1 cellular context compared by ENCODE assay signal in genomic region chr4:6546681-6547447, GRCh38.
A peak's percentile ranks its signal among the peaks of the same experiment; 100 is the strongest.
TF ChIP-seq lines count a peak whose summit lies in the region.

No MANE protein-coding gene starts in this region.

TF ChIP-seq in HepG2, 621 proteins besides CTCF, POLR2A, EP300 and RAD21 (continued from another document and continues in another):
- TF ChIP-seq THAP9 (CRISPR knock-in tag; IDR thresholded peaks at IDR 0.05; ENCODE audit: borderline replicate concordance) (peak; percentile 35; the same call in 1 of the 2 replicates), TAF1 (CRISPR knock-in tag; IDR thresholded peaks at IDR 0.05) (no peak), IRF9 (CRISPR knock-in tag; IDR thresholded peaks at IDR 0.05; ENCODE audit: borderline replicate concordance) (no peak), ZKSCAN5 (CRISPR knock-in tag; IDR thresholded peaks at IDR 0.05) (no peak), CC2D1A (CRISPR knock-in tag; IDR thresholded peaks at IDR 0.05) (no peak), STAT5B (CRISPR knock-in tag; IDR thresholded peaks at IDR 0.05) (0 out of 2 replicates have a peak, but pooled peaks have one; percentile 81), ARID2 (CRISPR knock-in tag; IDR thresholded peaks at IDR 0.05; ENCODE audit: borderline replicate concordance) (no peak), KLF12 (CRISPR knock-in tag; IDR thresholded peaks at IDR 0.05; ENCODE audit: borderline replicate concordance) (peak; percentile 80; the same call in 1 of the 2 replicates), THAP11 (CRISPR knock-in tag; IDR thresholded peaks at IDR 0.05) (peak; percentile 67), THYN1 (CRISPR knock-in tag; IDR thresholded peaks at IDR 0.05; ENCODE audit: borderline replicate concordance, low read depth) (no peak), NFE2L1 (CRISPR knock-in tag; IDR thresholded peaks at IDR 0.05; ENCODE audit: borderline replicate concordance) (no peak), SP1 (IDR thresholded peaks at IDR 0.05) (no peak), SP1 (CRISPR knock-in tag; IDR thresholded peaks at IDR 0.05) (no peak), NFYC (CRISPR knock-in tag; IDR thresholded peaks at IDR 0.05) (0 out of 2 replicates have a peak, but pooled peaks have one; percentile 23), PREB (CRISPR knock-in tag; IDR thresholded peaks at IDR 0.05) (0 out of 2 replicates have a peak, but pooled peaks have one; percentile 58), STAG1 (CRISPR knock-in tag; IDR thresholded peaks at IDR 0.05) (peak; percentile 68), MBNL3 (CRISPR knock-in tag; conservative IDR thresholded peaks at IDR 0.05) (no peak), ZNF33B (CRISPR knock-in tag; IDR thresholded peaks at IDR 0.05) (0 out of 2 replicates have a peak, but pooled peaks have one; percentile 68), E2F5 (CRISPR knock-in tag; conservative IDR thresholded peaks at IDR 0.05) (0 out of 2 replicates have a peak, but pooled peaks have one; percentile 31), ZNF563 (CRISPR knock-in tag; IDR thresholded peaks at IDR 0.05) (0 out of 2 replicates have a peak, but pooled peaks have one; percentile 55), KMT2A (CRISPR knock-in tag; IDR thresholded peaks at IDR 0.05) (no peak), JUND (CRISPR knock-in tag; IDR thresholded peaks at IDR 0.05) (no peak), ZNF75D (CRISPR knock-in tag; IDR thresholded peaks at IDR 0.05; ENCODE audit: borderline replicate concordance) (no peak), RORA (CRISPR knock-in tag; IDR thresholded peaks at IDR 0.05) (no peak), GZF1 (CRISPR knock-in tag; IDR thresholded peaks at IDR 0.05) (no peak), ZNF761 (CRISPR knock-in tag; conservative IDR thresholded peaks at IDR 0.05) (no peak), POGZ (CRISPR knock-in tag; IDR thresholded peaks at IDR 0.05) (no peak), YEATS2 (CRISPR knock-in tag; IDR thresholded peaks at IDR 0.05; ENCODE audit: borderline replicate concordance) (peak; percentile 63; the same call in 1 of the 2 replicates), NFRKB (IDR thresholded peaks at IDR 0.05) (no peak), ELF1 (CRISPR knock-in tag; IDR thresholded peaks at IDR 0.05) (no peak), MAF1 (CRISPR knock-in tag; IDR thresholded peaks at IDR 0.05; ENCODE audit: borderline replicate concordance) (peak; percentile 64; the same call in 1 of the 2 replicates), PAX8 (CRISPR knock-in tag; IDR thresholded peaks at IDR 0.05; ENCODE audit: borderline replicate concordance) (no peak), MXI1 (IDR thresholded peaks at IDR 0.05; ENCODE audit: borderline replicate concordance, low read depth, low read length) (peak; percentile 52; the same call in 1 of the 3 replicates), TOPORS (CRISPR knock-in tag; IDR thresholded peaks at IDR 0.05) (peak; percentile 50; the same call in 1 of the 2 replicates), SOX6 (IDR thresholded peaks at IDR 0.05) (no peak), SOX6 (CRISPR knock-in tag; IDR thresholded peaks at IDR 0.05) (peak; percentile 38), CSRNP1 (CRISPR knock-in tag; IDR thresholded peaks at IDR 0.05) (no peak), MEIS2 (CRISPR knock-in tag; IDR thresholded peaks at IDR 0.05) (peak; percentile 90)
- TF ChIP-seq, protein P1, sequence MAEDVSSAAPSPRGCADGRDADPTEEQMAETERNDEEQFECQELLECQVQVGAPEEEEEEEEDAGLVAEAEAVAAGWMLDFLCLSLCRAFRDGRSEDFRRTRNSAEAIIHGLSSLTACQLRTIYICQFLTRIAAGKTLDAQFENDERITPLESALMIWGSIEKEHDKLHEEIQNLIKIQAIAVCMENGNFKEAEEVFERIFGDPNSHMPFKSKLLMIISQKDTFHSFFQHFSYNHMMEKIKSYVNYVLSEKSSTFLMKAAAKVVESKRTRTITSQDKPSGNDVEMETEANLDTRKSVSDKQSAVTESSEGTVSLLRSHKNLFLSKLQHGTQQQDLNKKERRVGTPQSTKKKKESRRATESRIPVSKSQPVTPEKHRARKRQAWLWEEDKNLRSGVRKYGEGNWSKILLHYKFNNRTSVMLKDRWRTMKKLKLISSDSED (CRISPR knock-in tag; IDR thresholded peaks at IDR 0.05), result no peak
- TF ChIP-seq, protein P2, sequence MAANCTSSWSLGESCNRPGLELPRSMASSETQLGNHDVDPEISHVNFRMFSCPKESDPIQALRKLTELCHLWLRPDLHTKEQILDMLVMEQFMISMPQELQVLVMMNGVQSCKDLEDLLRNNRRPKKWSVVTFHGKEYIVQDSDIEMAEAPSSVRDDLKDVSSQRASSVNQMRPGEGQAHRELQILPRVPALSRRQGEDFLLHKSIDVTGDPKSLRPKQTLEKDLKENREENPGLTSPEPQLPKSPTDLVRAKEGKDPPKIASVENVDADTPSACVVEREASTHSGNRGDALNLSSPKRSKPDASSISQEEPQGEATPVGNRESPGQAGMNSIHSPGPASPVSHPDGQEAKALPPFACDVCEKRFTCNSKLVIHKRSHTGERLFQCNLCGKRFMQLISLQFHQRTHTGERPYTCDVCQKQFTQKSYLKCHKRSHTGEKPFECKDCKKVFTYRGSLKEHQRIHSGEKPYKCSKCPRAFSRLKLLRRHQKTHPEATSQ (CRISPR knock-in tag; IDR thresholded peaks at IDR 0.05; ENCODE audit: borderline replicate concordance), result peak; percentile 59; the same call in 1 of the 2 replicates
- TF ChIP-seq, protein P3, sequence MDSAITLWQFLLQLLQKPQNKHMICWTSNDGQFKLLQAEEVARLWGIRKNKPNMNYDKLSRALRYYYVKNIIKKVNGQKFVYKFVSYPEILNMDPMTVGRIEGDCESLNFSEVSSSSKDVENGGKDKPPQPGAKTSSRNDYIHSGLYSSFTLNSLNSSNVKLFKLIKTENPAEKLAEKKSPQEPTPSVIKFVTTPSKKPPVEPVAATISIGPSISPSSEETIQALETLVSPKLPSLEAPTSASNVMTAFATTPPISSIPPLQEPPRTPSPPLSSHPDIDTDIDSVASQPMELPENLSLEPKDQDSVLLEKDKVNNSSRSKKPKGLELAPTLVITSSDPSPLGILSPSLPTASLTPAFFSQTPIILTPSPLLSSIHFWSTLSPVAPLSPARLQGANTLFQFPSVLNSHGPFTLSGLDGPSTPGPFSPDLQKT (CRISPR knock-in tag; IDR thresholded peaks at IDR 0.05; ENCODE audit: borderline replicate concordance), result no peak
- TF ChIP-seq, protein P4, sequence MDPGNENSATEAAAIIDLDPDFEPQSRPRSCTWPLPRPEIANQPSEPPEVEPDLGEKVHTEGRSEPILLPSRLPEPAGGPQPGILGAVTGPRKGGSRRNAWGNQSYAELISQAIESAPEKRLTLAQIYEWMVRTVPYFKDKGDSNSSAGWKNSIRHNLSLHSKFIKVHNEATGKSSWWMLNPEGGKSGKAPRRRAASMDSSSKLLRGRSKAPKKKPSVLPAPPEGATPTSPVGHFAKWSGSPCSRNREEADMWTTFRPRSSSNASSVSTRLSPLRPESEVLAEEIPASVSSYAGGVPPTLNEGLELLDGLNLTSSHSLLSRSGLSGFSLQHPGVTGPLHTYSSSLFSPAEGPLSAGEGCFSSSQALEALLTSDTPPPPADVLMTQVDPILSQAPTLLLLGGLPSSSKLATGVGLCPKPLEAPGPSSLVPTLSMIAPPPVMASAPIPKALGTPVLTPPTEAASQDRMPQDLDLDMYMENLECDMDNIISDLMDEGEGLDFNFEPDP (CRISPR knock-in tag; conservative IDR thresholded peaks at IDR 0.05), result no peak
- TF ChIP-seq, protein P5, sequence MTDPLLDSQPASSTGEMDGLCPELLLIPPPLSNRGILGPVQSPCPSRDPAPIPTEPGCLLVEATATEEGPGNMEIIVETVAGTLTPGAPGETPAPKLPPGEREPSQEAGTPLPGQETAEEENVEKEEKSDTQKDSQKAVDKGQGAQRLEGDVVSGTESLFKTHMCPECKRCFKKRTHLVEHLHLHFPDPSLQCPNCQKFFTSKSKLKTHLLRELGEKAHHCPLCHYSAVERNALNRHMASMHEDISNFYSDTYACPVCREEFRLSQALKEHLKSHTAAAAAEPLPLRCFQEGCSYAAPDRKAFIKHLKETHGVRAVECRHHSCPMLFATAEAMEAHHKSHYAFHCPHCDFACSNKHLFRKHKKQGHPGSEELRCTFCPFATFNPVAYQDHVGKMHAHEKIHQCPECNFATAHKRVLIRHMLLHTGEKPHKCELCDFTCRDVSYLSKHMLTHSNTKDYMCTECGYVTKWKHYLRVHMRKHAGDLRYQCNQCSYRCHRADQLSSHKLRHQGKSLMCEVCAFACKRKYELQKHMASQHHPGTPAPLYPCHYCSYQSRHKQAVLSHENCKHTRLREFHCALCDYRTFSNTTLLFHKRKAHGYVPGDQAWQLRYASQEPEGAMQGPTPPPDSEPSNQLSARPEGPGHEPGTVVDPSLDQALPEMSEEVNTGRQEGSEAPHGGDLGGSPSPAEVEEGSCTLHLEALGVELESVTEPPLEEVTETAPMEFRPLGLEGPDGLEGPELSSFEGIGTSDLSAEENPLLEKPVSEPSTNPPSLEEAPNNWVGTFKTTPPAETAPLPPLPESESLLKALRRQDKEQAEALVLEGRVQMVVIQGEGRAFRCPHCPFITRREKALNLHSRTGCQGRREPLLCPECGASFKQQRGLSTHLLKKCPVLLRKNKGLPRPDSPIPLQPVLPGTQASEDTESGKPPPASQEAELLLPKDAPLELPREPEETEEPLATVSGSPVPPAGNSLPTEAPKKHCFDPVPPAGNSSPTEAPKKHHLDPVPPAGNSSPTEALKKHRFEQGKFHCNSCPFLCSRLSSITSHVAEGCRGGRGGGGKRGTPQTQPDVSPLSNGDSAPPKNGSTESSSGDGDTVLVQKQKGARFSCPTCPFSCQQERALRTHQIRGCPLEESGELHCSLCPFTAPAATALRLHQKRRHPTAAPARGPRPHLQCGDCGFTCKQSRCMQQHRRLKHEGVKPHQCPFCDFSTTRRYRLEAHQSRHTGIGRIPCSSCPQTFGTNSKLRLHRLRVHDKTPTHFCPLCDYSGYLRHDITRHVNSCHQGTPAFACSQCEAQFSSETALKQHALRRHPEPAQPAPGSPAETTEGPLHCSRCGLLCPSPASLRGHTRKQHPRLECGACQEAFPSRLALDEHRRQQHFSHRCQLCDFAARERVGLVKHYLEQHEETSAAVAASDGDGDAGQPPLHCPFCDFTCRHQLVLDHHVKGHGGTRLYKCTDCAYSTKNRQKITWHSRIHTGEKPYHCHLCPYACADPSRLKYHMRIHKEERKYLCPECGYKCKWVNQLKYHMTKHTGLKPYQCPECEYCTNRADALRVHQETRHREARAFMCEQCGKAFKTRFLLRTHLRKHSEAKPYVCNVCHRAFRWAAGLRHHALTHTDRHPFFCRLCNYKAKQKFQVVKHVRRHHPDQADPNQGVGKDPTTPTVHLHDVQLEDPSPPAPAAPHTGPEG (CRISPR knock-in tag; IDR thresholded peaks at IDR 0.05), result peak; percentile 87
- TF ChIP-seq, protein P6, sequence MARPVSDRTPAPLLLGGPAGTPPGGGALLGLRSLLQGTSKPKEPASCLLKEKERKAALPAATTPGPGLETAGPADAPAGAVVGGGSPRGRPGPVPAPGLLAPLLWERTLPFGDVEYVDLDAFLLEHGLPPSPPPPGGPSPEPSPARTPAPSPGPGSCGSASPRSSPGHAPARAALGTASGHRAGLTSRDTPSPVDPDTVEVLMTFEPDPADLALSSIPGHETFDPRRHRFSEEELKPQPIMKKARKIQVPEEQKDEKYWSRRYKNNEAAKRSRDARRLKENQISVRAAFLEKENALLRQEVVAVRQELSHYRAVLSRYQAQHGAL (CRISPR knock-in tag; IDR thresholded peaks at IDR 0.05; ENCODE audit: not compliant biosample characterization), result peak; percentile 84
